ENCODE assay signal across 20 cellular contexts in genomic region chr3:3862534-3862933, GRCh38.
"Had no signal": no experiment of that assay in that cellular context is flagged by ENCODE, and none has a peak within 500 bp of the region (broad histone marks: within the 10 kb centered on the region; RNA-seq: fewer than 3 reads in every experiment).

No MANE protein-coding gene starts in this region.

- H3K27me3 ChIP-seq: MG63, Peyer's patch, SJSA1 had no signal

- H3K4me3 ChIP-seq: MG63, PC-9, Peyer's patch, SJSA1, SK-N-MC had no signal

- DNase-seq: Karpas-422, KG1, MG63, NCI-H1092, NCI-H1105 treated with DMSO at 0.1 percent for 48 hours, NCI-H1436, NCI-H187, NCI-H2029, NCI-H2171 treated with DMSO at 0.1 percent for 48 hours, NCI-H345, NCI-H446 treated with DMSO at 0.1 percent for 48 hours, NCI-H510A treated with DMSO at 0.1 percent for 48 hours, NCI-H526, OCI-M1, PC-9, Peyer's patch, SHP77 treated with DMSO at 0.1 percent for 48 hours, T-helper 2 cell had no signal

- H3K4me1 ChIP-seq: Peyer's patch, SJSA1 had no signal

- H3K9me3 ChIP-seq: MG63, Peyer's patch, SJSA1 had no signal

- H3K36me3 ChIP-seq: MG63, Peyer's patch, SJSA1 had no signal

- H3K27ac ChIP-seq: PC-9, Peyer's patch, SJSA1, SK-N-MC had no signal
